Comparison of ENCODE assay signal across 7 cellular contexts in genomic region chr11:35615911-35616900, GRCh38. TPM values are rescaled to one million over a fixed set of nuclear protein-coding genes. Genes with fewer than 3 reads are reported as not detected.
DNase-seq lines count a peak whose midpoint lies in the region; ATAC-seq and TF ChIP-seq lines count a peak whose summit lies in the region.

No MANE protein-coding gene starts in this region.

- H3K36me3 Mint-ChIP-seq in HFFc6 (ENCODE audit: low read depth) (peaks cover 10% of the 10 kb centered on the region; the same call in 1 of the 2 replicates), MCF 10A (ENCODE audit: insufficient read depth, unreplicated experiment) (peaks cover 18% of the 10 kb centered on the region)

- H3K27me3 Mint-ChIP-seq in HFFc6 (ENCODE audit: insufficient read depth) (no peaks in the 10 kb centered on the region), MCF 10A (ENCODE audit: insufficient read depth, unreplicated experiment) (no peaks in the 10 kb centered on the region)

- TF ChIP-seq CTCF in HFFc6 (IDR thresholded peaks at IDR 0.05) (peak; percentile 97), MCF 10A (IDR thresholded peaks at IDR 0.05; ENCODE audit: unreplicated experiment) (peak; percentile 44)

- intact Hi-C loops in MCF 10A (cut with micrococcal nuclease): loop anchor here (1.0 to 5.0 kb wide), 10 partner anchors 129 to 876 kb away; partner anchors contain the start of gene LDLRAD3

- POLR2A ChIA-PET in MCF 10A (lab: Yijun Ruan, JAX): interaction anchor here (0.6 to 1.3 kb wide), 5 partner anchors 48 to 649 kb away, joined by 3 to 4 read pairs (median 3); no protein-coding TSS in a partner anchor

- CTCF ChIA-PET in MCF 10A (lab: Yijun Ruan, JAX): interaction anchor here (0.6 to 3.2 kb wide), 34 partner anchors 10 to 863 kb away, joined by 3 to 30 read pairs (median 4); no protein-coding TSS in a partner anchor

- H3K27ac Mint-ChIP-seq in HFFc6 (peak overlapping the region; percentile 87), MCF 10A (ENCODE audit: low read depth, unreplicated experiment) (no peak overlapping the region)

- peak; percentile 49 for ATAC-seq in left lobe of liver
- no peak for ATAC-seq in GM21526 (IDR thresholded peaks at IDR 0.05; ENCODE audit: low FRiP score, unreplicated experiment)
- ATAC-seq in GM21381 (IDR thresholded peaks at IDR 0.05; ENCODE audit: unreplicated experiment): no peak

- H3K9me3 Mint-ChIP-seq in HFFc6: no peaks in the 10 kb centered on the region
- no peaks in the 10 kb centered on the region for H3K9me3 Mint-ChIP-seq in MCF 10A (ENCODE audit: unreplicated experiment)

- H3K4me3 Mint-ChIP-seq in HFFc6: peak overlapping the region; percentile 46
- H3K4me3 Mint-ChIP-seq in MCF 10A (ENCODE audit: unreplicated experiment): no peak overlapping the region

- peaks cover 42% of the 10 kb centered on the region for H3K4me1 Mint-ChIP-seq in HFFc6 (ENCODE audit: low read depth)
- H3K4me1 Mint-ChIP-seq in MCF 10A (ENCODE audit: insufficient read depth, unreplicated experiment): peaks cover 11% of the 10 kb centered on the region

- BruUV-seq in MCF 10A (replicated peaks; lab: Mats Ljungman, UMichigan): no TSS peak

- DNase-seq in DMS114 treated with DMSO at 0.1 percent for 48 hours (lab: John Stamatoyannopoulos, UW; ENCODE audit: unreplicated experiment) (peak; percentile 89), HFFc6 (peak; percentile 37), NCI-H82 treated with DMSO at 0.1 percent for 48 hours (lab: John Stamatoyannopoulos, UW; ENCODE audit: unreplicated experiment) (peak; percentile 89), MCF 10A (ENCODE audit: unreplicated experiment) (peak; percentile 67), left lobe of liver (ENCODE audit: low spot score) (no peak)

RNA-seq across cellular contexts. Expression of gene FJX1, which starts 2.1 kb away (rescaled TPM):
- total RNA-seq in HFFc6 (2021; fragmentation: NEBNext Ultra II Directional; extraction: Animal tissue kit (Norgen Biotek cat#: 25700)): 10 to 100 TPM; 40.7 to 58.6 (median 46.8) TPM
- total RNA-seq in MCF 10A (2022): 33.3 and 53.7 TPM in 2 replicates
- total RNA-seq in left lobe of liver: 0.73 TPM

RNA-seq across cellular contexts. Expression of gene TRIM44, which starts 46.4 kb away (rescaled TPM):
- total RNA-seq in HFFc6 (2021; fragmentation: NEBNext Ultra II Directional; extraction: Animal tissue kit (Norgen Biotek cat#: 25700)): 10 to 100 TPM; 56.7 to 65.0 (median 60.1) TPM
- total RNA-seq in MCF 10A (2022) (98.5 and 103 TPM in 2 replicates), left lobe of liver (30.8 TPM)

Comparison
In these comparisons a context has a peak if more than half of its experiments do, and no peak if none do; other contexts are left out.
1. RNA of gene FJX1, which starts 2.1 kb away (total RNA-seq): 33.3 to 53.7 TPM in MCF 10A and 40.7 to 58.6 TPM in HFFc6; 0.73 TPM in left lobe of liver (single experiment); every median in the first group is over 10 times any median in the second.